ENCODE assay signal across 11 cellular contexts in the genomic region with DNA sequence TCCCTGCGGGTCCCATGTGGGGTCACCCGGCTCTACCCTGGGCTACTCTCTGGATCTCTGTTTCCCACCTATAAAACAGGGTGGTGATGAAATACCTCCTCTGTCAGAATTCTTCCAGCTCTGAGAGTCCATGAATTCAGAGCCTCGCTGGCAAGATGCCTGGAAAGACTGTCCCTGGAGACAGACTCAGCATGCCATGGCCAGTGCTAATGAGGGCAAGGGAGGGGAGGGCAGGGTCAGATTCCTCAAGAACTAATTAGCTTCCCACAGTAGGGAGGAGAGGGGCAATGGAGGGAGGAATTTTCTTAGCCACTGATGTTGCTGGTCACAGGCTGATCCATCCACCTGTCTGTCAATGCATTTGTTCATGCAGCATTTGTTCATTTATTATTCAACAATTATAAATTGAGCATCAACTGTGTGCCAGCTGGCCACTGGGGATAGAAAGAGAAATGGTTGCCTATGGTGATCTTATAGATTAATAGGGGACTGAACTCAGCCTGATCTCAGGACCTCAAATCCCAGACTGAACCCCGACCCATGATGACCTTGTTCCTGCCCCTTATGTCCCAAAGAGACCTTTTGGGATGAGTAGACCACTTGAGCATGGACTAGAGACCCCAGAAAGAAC. TPM values are rescaled to one million over a fixed set of nuclear protein-coding genes. Genes with fewer than 3 reads are reported as not detected.
DNase-seq lines count a peak whose midpoint lies in the region; ATAC-seq and TF ChIP-seq lines count a peak whose summit lies in the region.
"Had no signal": no experiment of that assay in that cellular context is flagged by ENCODE, and none has a peak within 500 bp of the region (broad histone marks: within the 10 kb centered on the region; RNA-seq: fewer than 3 reads in every experiment).

No MANE protein-coding gene starts in this region.

- WGBS in mesenchymal stem cell: 56% methylated on average over 3 of the region's 4 CpGs

- H3K9ac ChIP-seq in mesenchymal stem cell (ENCODE audit: low read length): no peak overlapping the region
- H3K9ac ChIP-seq: BLaER1 had no signal

- DNase-seq in Right ventricle myocardium superior: peak; percentile 87
- no peak for DNase-seq in cardiac septum (ENCODE audit: low spot score)
- DNase-seq in choroid plexus epithelial cell (ENCODE audit: low read depth): peak; percentile 88
- peak; percentile 87 for DNase-seq in mesenchymal stem cell
- no peak for DNase-seq in vagina (ENCODE audit: extremely low spot score in 2 of 2)
- no peak for DNase-seq in effector CD8-positive, alpha-beta T cell (lab: John Stamatoyannopoulos, UW)
- no peak for DNase-seq in MV-4-11 (lab: John Stamatoyannopoulos, UW)
- no peak for DNase-seq in HK-2 (ENCODE audit: unreplicated experiment)
- DNase-seq: cerebellar nuclear complex, T-helper 9 cell had no signal

- no peak overlapping the region for H2AFZ ChIP-seq in mesenchymal stem cell (ENCODE audit: low read depth, low read length)

- no peak for TF ChIP-seq POLR2A in vagina (IDR thresholded peaks at IDR 0.05)

- peak overlapping the region in 1 of 2 experiments; percentile 90 for H2BK12ac ChIP-seq in mesenchymal stem cell (ENCODE audit: low read length in 2 of 2)

- H3K4me2 ChIP-seq in mesenchymal stem cell (ENCODE audit: low read length, poor library complexity, severe bottlenecking): no peak overlapping the region
- H3K4me2 ChIP-seq: BLaER1 had no signal

- no peak overlapping the region for H3K14ac ChIP-seq in mesenchymal stem cell (ENCODE audit: low read length in 2 of 2)

- H2BK15ac ChIP-seq in mesenchymal stem cell (ENCODE audit: low read depth, poor library complexity, severe bottlenecking): peak overlapping the region; percentile 77

- no peak overlapping the region for H4K91ac ChIP-seq in mesenchymal stem cell (ENCODE audit: low read length)

- TF ChIP-seq CTCF in choroid plexus epithelial cell (conservative IDR thresholded peaks at IDR 0.05; ENCODE audit: low read depth, low read length) (no peak), vagina (IDR thresholded peaks at IDR 0.05) (no peak)

- H3K4me1 ChIP-seq in mesenchymal stem cell (ENCODE audit: control insufficient read depth, insufficient read depth, low read depth, low read length): peaks cover 39% of the 10 kb centered on the region
- H3K4me1 ChIP-seq in vagina: peaks cover 55% of the 10 kb centered on the region

- H4K8ac ChIP-seq in mesenchymal stem cell (ENCODE audit: low read length): no peak overlapping the region

- H3K4ac ChIP-seq in mesenchymal stem cell (ENCODE audit: low read depth in 1 of 2, low read length in 2 of 2): peak overlapping the region; percentile 13 to 40

- H3K79me1 ChIP-seq in mesenchymal stem cell (replicated peaks; ENCODE audit: low read length, poor library complexity, severe bottlenecking): peaks cover 6% of the 10 kb centered on the region

- H2BK5ac ChIP-seq in mesenchymal stem cell (ENCODE audit: low read depth, low read length, poor library complexity, severe bottlenecking): no peak overlapping the region

- peak overlapping the region; percentile 28 for H3K27ac ChIP-seq in mesenchymal stem cell (ENCODE audit: low read length, poor library complexity, severe bottlenecking)
- H3K27ac ChIP-seq in vagina: peak overlapping the region; percentile 91
- H3K27ac ChIP-seq: BLaER1 had no signal

- H2BK120ac ChIP-seq in mesenchymal stem cell (ENCODE audit: low read depth, low read length): peak overlapping the region; percentile 27

- H3K4me3 ChIP-seq in choroid plexus epithelial cell (ENCODE audit: low read depth, low read length) (no peak overlapping the region), mesenchymal stem cell (ENCODE audit: insufficient read depth in 1 of 2, low read depth in 1 of 2, low read length in 2 of 2) (no peak overlapping the region), vagina (no peak overlapping the region)
- H3K4me3 ChIP-seq: BLaER1 had no signal

- H3K36me3 ChIP-seq in mesenchymal stem cell (ENCODE audit: control insufficient read depth in 1 of 2, insufficient read depth in 2 of 2, low read depth in 1 of 2, low read length in 2 of 2) (peaks cover 6 to 26% of the 10 kb centered on the region in 2 experiments), vagina (no peaks in the 10 kb centered on the region)

- no peaks in the 10 kb centered on the region for H3K9me3 ChIP-seq in mesenchymal stem cell (ENCODE audit: control insufficient read depth, low read length)
- no peaks in the 10 kb centered on the region for H3K9me3 ChIP-seq in vagina
- H3K9me3 ChIP-seq: BLaER1 had no signal

- H3K27me3 ChIP-seq in mesenchymal stem cell (ENCODE audit: control insufficient read depth in 1 of 2, insufficient read depth in 1 of 2, low read length in 2 of 2): no peaks in the 10 kb centered on the region
- H3K27me3 ChIP-seq in vagina: no peaks in the 10 kb centered on the region
- H3K27me3 ChIP-seq: BLaER1 had no signal

- peak overlapping the region; percentile 3 to 34 for H3K18ac ChIP-seq in mesenchymal stem cell (ENCODE audit: low read depth in 1 of 2, low read length in 2 of 2)

- intact Hi-C loops in Right ventricle myocardium superior (cut with DNase I): no loop called here
- intact Hi-C loops in cardiac septum (cut with DNase I): loop anchor here (2.0 kb wide), 2 partner anchors 34 to 42 kb away; no protein-coding TSS in a partner anchor
- intact Hi-C loops in vagina (cut with DNase I): no loop called here

- H2AK5ac ChIP-seq in mesenchymal stem cell (ENCODE audit: low read length, severe bottlenecking): peak overlapping the region; percentile 90

- no peak for ATAC-seq in Right ventricle myocardium superior (ENCODE audit: poor library complexity)

- no peak overlapping the region for H3K23ac ChIP-seq in mesenchymal stem cell (ENCODE audit: low read length in 2 of 2)

RNA-seq across cellular contexts. Expression of a gene that starts 4.7 kb away (rescaled TPM):
- total RNA-seq in Right ventricle myocardium superior (645 TPM), cardiac septum (829 TPM), vagina (16.7 TPM)
- polyA plus RNA-seq in mesenchymal stem cell (2013, experiment 1 of 2): 37.8 TPM
- polyA plus RNA-seq in mesenchymal stem cell (2013, experiment 2 of 2): 39.1 TPM

RNA-seq across cellular contexts. Expression of a gene that starts 15.9 kb away (rescaled TPM):
- 4.0 TPM for total RNA-seq in Right ventricle myocardium superior
- 10.0 TPM for total RNA-seq in cardiac septum
- polyA plus RNA-seq in mesenchymal stem cell (2013, experiment 1 of 2): 1.6 TPM
- polyA plus RNA-seq in mesenchymal stem cell (2013, experiment 2 of 2): 1.8 TPM
- total RNA-seq in vagina: not detected

RNA-seq across cellular contexts. Expression of a gene that starts 55.7 kb away (rescaled TPM):
- total RNA-seq in Right ventricle myocardium superior: 26.9 TPM
- total RNA-seq in cardiac septum: 33.8 TPM
- polyA plus RNA-seq in mesenchymal stem cell (2013, experiment 1 of 2): 32.2 TPM
- 31.6 TPM for polyA plus RNA-seq in mesenchymal stem cell (2013, experiment 2 of 2)
- 30.2 TPM for total RNA-seq in vagina

Comparison
In these comparisons a context has a peak if more than half of its experiments do, and no peak if none do; other contexts are left out.
1. DNase-seq: peak in Right ventricle myocardium superior (single experiment), choroid plexus epithelial cell (single experiment) and mesenchymal stem cell (single experiment); none in cardiac septum (single experiment), vagina (0 of 2), effector CD8-positive, alpha-beta T cell (single experiment), MV-4-11 (single experiment) and HK-2 (single experiment).
2. RNA of a gene that starts 4.7 kb away (total RNA-seq): 829 TPM in cardiac septum (single experiment) and 645 TPM in Right ventricle myocardium superior (single experiment); 16.7 TPM in vagina (single experiment); every median in the first group is over 10 times any median in the second.